In the genomic region with DNA sequence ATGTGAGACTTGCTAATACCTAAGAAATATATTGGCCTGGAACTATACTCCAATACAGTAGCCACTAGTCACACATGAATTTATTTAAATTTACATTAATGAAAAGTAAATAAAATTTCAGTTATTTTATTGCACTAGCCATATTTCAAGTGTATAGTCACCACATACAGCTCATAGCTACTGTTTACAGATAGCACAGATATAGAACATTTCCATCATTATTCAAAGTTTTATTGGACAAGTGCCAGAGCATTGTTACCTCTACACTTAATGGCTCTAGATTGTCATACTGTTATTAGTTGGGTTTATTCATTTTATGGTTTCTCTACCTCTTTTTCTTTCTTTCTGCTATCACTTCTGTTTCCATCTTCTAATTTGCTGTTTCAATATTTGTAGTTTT, we compare ENCODE assay signal across 21 cellular contexts.
DNase-seq lines count a peak whose midpoint lies in the region; ATAC-seq, FAIRE-seq and TF ChIP-seq lines count a peak whose summit lies in the region.
"Had no signal": no experiment of that assay in that cellular context is flagged by ENCODE, and none has a peak within 500 bp of the region (broad histone marks: within the 10 kb centered on the region; RNA-seq: fewer than 3 reads in every experiment).

No MANE protein-coding gene starts in this region.

- FAIRE-seq in H54 (lab: Jason Lieb, UNC), result peak; percentile 30

- H3K9me3 Mint-ChIP-seq in endodermal cell, result peaks cover 51% of the 10 kb centered on the region
- peaks cover 2 to 18% (median 5%) of the 10 kb centered on the region in 7 donors for H3K9me3 Mint-ChIP-seq in naive B cell

- H3K27me3 Mint-ChIP-seq in endodermal cell (ENCODE audit: insufficient read depth) (no peaks in the 10 kb centered on the region), naive B cell (no peaks in the 10 kb centered on the region)
- H3K27me3 Mint-ChIP-seq: activated CD4-positive, alpha-beta T cell treated with anti-CD3 and anti-CD28 coated beads for 36 hours had no signal

- H3K36me3 Mint-ChIP-seq in endodermal cell (ENCODE audit: low read depth) (peaks cover 74% of the 10 kb centered on the region), naive B cell (peaks cover 16 to 30% of the 10 kb centered on the region in 2 donors)

- peaks cover 72% of the 10 kb centered on the region for H3K36me3 ChIP-seq in endodermal cell (ENCODE audit: control insufficient read depth, insufficient read depth, low read length)

- H3K27ac Mint-ChIP-seq in endodermal cell (no peak overlapping the region), naive B cell (peak overlapping the region in 5 of 6 donors; percentile 32 to 90 (median 43))
- H3K27ac Mint-ChIP-seq: activated CD4-positive, alpha-beta T cell treated with anti-CD3 and anti-CD28 coated beads for 36 hours had no signal

- H3K4me3 Mint-ChIP-seq in endodermal cell (no peak overlapping the region), naive B cell (no peak overlapping the region)
- H3K4me3 Mint-ChIP-seq: activated CD4-positive, alpha-beta T cell treated with anti-CD3 and anti-CD28 coated beads for 36 hours had no signal

- DNase-seq in H54 (ENCODE audit: insufficient read length, low spot score) (no peak), NCI-H69 (lab: John Stamatoyannopoulos, UW) (peak; percentile 60), endodermal cell (no peak), naive B cell (no peak), Right ventricle myocardium inferior (ENCODE audit: missing footprints) (no peak), midbrain (lab: John Stamatoyannopoulos, UW) (no peak)
- DNase-seq: activated CD4-positive, alpha-beta T cell treated with anti-CD3 and anti-CD28 coated beads for 36 hours; activated effector memory CD4-positive, alpha-beta T cell treated with Interleukin-2 at 50 U/mL for 16 hours; adrenal gland; COR-L47; glutamatergic neuron; MM.1S; NCI-H1694 treated with DMSO at 0.1 percent for 48 hours; NCI-H226; occipital lobe; right cardiac atrium; stimulated activated naive CD4-positive, alpha-beta T cell had no signal

- H3K4me3 ChIP-seq in endodermal cell (ENCODE audit: low read length), result peak overlapping the region; percentile 44
- H3K4me3 ChIP-seq: adrenal gland, HAP-1, tibial nerve had no signal

- no peak for ATAC-seq in naive B cell (ENCODE audit: low read depth in 2 of 2)
- no peak for ATAC-seq in GM18868 (IDR thresholded peaks at IDR 0.05; ENCODE audit: unreplicated experiment)
- ATAC-seq in Right ventricle myocardium inferior, result no peak
- ATAC-seq in HG03469 (IDR thresholded peaks at IDR 0.05; ENCODE audit: unreplicated experiment), result no peak
- ATAC-seq: activated CD4-positive, alpha-beta T cell treated with anti-CD3 and anti-CD28 coated beads for 36 hours; right cardiac atrium had no signal

- intact Hi-C loops in Right ventricle myocardium inferior (cut with DNase I), result no loop called here

- no peaks in the 10 kb centered on the region for H3K4me1 ChIP-seq in endodermal cell (ENCODE audit: control insufficient read depth, insufficient read depth, low read length)
- H3K4me1 ChIP-seq: adrenal gland, HAP-1 had no signal

- H3K9ac ChIP-seq in endodermal cell (ENCODE audit: extremely low read depth, low read length, poor library complexity, severe bottlenecking), result no peak overlapping the region

- peaks cover 66% of the 10 kb centered on the region for H3K9me3 ChIP-seq in endodermal cell (ENCODE audit: control insufficient read depth, low read length)
- H3K9me3 ChIP-seq: adrenal gland, HAP-1 had no signal

- no peak for TF ChIP-seq CTCF in endodermal cell (conservative IDR thresholded peaks at IDR 0.05)

- no peaks in the 10 kb centered on the region for H3K27me3 ChIP-seq in endodermal cell (ENCODE audit: control insufficient read depth, insufficient read depth, low read length, poor library complexity, severe bottlenecking)
- H3K27me3 ChIP-seq: adrenal gland, tibial nerve had no signal

- no peak overlapping the region for H3K27ac ChIP-seq in endodermal cell (ENCODE audit: low read depth, low read length)
- H3K27ac ChIP-seq: adrenal gland, tibial nerve had no signal

- H3K4me1 Mint-ChIP-seq in endodermal cell (peaks cover 9% of the 10 kb centered on the region), naive B cell (peaks cover 3 to 19% (median 12%) of the 10 kb centered on the region in 3 donors)

- TF ChIP-seq POLR2A in H54 (IDR thresholded peaks at IDR 0.05; ENCODE audit: low read depth, low read length), result no peak
